ENCODE assay signal across 14 cellular contexts in genomic region chr3:139288266-139288821, GRCh38. TPM values are rescaled to one million over a fixed set of nuclear protein-coding genes. Genes with fewer than 3 reads are reported as not detected.
A peak's percentile ranks its signal among the peaks of the same experiment; 100 is the strongest.
DNase-seq lines count a peak whose midpoint lies in the region; ATAC-seq and TF ChIP-seq lines count a peak whose summit lies in the region.
"Had no signal": no experiment of that assay in that cellular context is flagged by ENCODE, and none has a peak within 500 bp of the region (broad histone marks: within the 10 kb centered on the region; RNA-seq: fewer than 3 reads in every experiment).

No MANE protein-coding gene starts in this region.

- peak; percentile 30 for TF ChIP-seq CTCF in WERI-Rb-1 (IDR thresholded peaks at IDR 0.05; ENCODE audit: low read depth, low read length)
- no peak for TF ChIP-seq CTCF in heart right ventricle (IDR thresholded peaks at IDR 0.05)
- no peak for TF ChIP-seq CTCF in testis (IDR thresholded peaks at IDR 0.05)

- H3K4me3 ChIP-seq in WERI-Rb-1 (ENCODE audit: low read depth, low read length) (no peak overlapping the region), heart right ventricle (no peak overlapping the region), testis (no peak overlapping the region)

- H3K9me3 ChIP-seq in WERI-Rb-1 (ENCODE audit: severe bottlenecking) (no peaks in the 10 kb centered on the region), heart right ventricle (no peaks in the 10 kb centered on the region), testis (no peaks in the 10 kb centered on the region)

- H3K27me3 ChIP-seq in WERI-Rb-1 (ENCODE audit: insufficient read depth, low read depth, severe bottlenecking) (no peaks in the 10 kb centered on the region), heart right ventricle (no peaks in the 10 kb centered on the region), testis (no peaks in the 10 kb centered on the region)

- H3K4me1 ChIP-seq in heart right ventricle (peaks cover 0 to 36% (median 13%) of the 10 kb centered on the region in 9 donors), testis (no peaks in the 10 kb centered on the region)

- H3K27ac ChIP-seq in WERI-Rb-1, result no peak overlapping the region
- peak overlapping the region in 3 of 10 donors; percentile 33 to 65 (median 58) for H3K27ac ChIP-seq in heart right ventricle
- H3K27ac ChIP-seq in testis, result no peak overlapping the region
- H3K27ac ChIP-seq: 22Rv1 had no signal

- intact Hi-C loops in heart right ventricle (cut with DNase I) (no loop called here), testis (cut with DNase I; ENCODE audit: low total_unique reads) (no loop called here)

- no peak for TF ChIP-seq POLR2A in testis (IDR thresholded peaks at IDR 0.05)

- DNase-seq in DMS 273 (lab: John Stamatoyannopoulos, UW; ENCODE audit: unreplicated experiment) (peak; percentile 61), DMS 273 treated with DMSO at 0.1 percent for 48 hours (lab: John Stamatoyannopoulos, UW) (no peak), WERI-Rb-1 (no peak), heart right ventricle (peak; percentile 53 to 56), testis (peak; percentile 33), Kasumi-1 (lab: John Stamatoyannopoulos, UW) (no peak)
- DNase-seq: activated CD8-positive, alpha-beta memory T cell treated with anti-CD3 and anti-CD28 coated beads, Interleukin-2, amount 10 ng/mL, durations not matched to agents 7 days and 5 days; activated naive CD4-positive, alpha-beta T cell treated with anti-CD3 and anti-CD28 coated beads for 36 hours; NCI-H1092 treated with DMSO at 0.1 percent for 48 hours; NCI-H226; stimulated activated CD4-positive, alpha-beta T cell treated with anti-CD3 and anti-CD28 coated beads, Interleukin-2, amount 100 ng/mL, for 48 hours had no signal

- ATAC-seq in heart right ventricle (peak; percentile 73 to 94 (median 84)), HG02973 (IDR thresholded peaks at IDR 0.05; ENCODE audit: unreplicated experiment) (no peak), HG03521 (IDR thresholded peaks at IDR 0.05; ENCODE audit: unreplicated experiment) (no peak)
- ATAC-seq: activated CD8-positive, alpha-beta memory T cell treated with anti-CD3 and anti-CD28 coated beads, Interleukin-2, amount 10 ng/mL, durations not matched to agents 7 days and 5 days had no signal

- WGBS in heart right ventricle, 2 donors, result 26 to 29% methylated on average over 8 of the region's 8 CpGs
- WGBS in testis, 2 donors, result 43 to 57% methylated on average over 7 to 8 of the region's 8 CpGs

- H3K36me3 ChIP-seq in WERI-Rb-1 (no peaks in the 10 kb centered on the region), heart right ventricle (no peaks in the 10 kb centered on the region), testis (ENCODE audit: low read depth, missing control alignments) (no peaks in the 10 kb centered on the region)

RNA-seq across cellular contexts. Expression of gene MRPS22, which starts 55.5 kb away (rescaled TPM):
- total RNA-seq in heart right ventricle (100 to 1,000 TPM in 1 of 10 donors, 10 to 100 TPM in 9; 69.8 to 105 (median 86.5) TPM), testis (10 to 100 TPM; 61.1 to 63.4 TPM)
- polyA plus RNA-seq in heart right ventricle (10 to 100 TPM; 49.8 to 84.4 TPM), testis (ENCODE audit: insufficient read depth, low read depth, low replicate concordance) (95.8 TPM)

Comparison
In these comparisons a context has a peak if more than half of its experiments do, and no peak if none do; other contexts are left out.
1. DNase-seq: peak in DMS 273 (single experiment), heart right ventricle (2 of 2) and testis (single experiment); none in DMS 273 treated with DMSO at 0.1 percent for 48 hours (single experiment), WERI-Rb-1 (single experiment) and Kasumi-1 (0 of 2).
2. ATAC-seq: peak in heart right ventricle (8 of 8); none in HG02973 (single experiment) and HG03521 (single experiment).